8 cellular contexts compared by ENCODE assay signal in genomic region chr3:179451335-179452165, GRCh38. TPM values are rescaled to one million over a fixed set of nuclear protein-coding genes. Genes with fewer than 3 reads are reported as not detected.
DNase-seq lines count a peak whose midpoint lies in the region; ATAC-seq and TF ChIP-seq lines count a peak whose summit lies in the region.

TSS of gene GNB4 (minus strand) at chr3:179451470. CDS start at chr3:179426200, 25,270 bp downstream.

- TF ChIP-seq CTCF in right lobe of liver (IDR thresholded peaks at IDR 0.05) = no peak

- TF ChIP-seq POLR2A in GM19193 (IDR thresholded peaks at IDR 0.05; ENCODE audit: extremely low read depth, insufficient read depth, insufficient read length) (peak; percentile 26), right lobe of liver (IDR thresholded peaks at IDR 0.05) (peak; percentile 62)

- peak; percentile 80 for ATAC-seq in HG03354 (IDR thresholded peaks at IDR 0.05; ENCODE audit: poor library complexity, severe bottlenecking, unreplicated experiment)
- ATAC-seq in activated CD4-positive, alpha-beta T cell treated with anti-CD3 and anti-CD28 coated beads for 36 hours = peak; percentile 84
- peak; percentile 85 to 92 (median 88) for ATAC-seq in right lobe of liver

- H3K4me1 Mint-ChIP-seq in activated CD4-positive, alpha-beta T cell treated with anti-CD3 and anti-CD28 coated beads for 36 hours = peaks cover 19% of the 10 kb centered on the region

- 3% methylated on average over 18 of the region's 75 CpGs for WGBS in right lobe of liver (ENCODE audit: insufficient coverage, low coverage, low lambda C conversion rate, missing lambda C conversion rate)

- POLR2A ChIA-PET in activated CD4-positive, alpha-beta T cell treated with anti-CD3 and anti-CD28 coated beads for 36 hours (lab: Charles Lee) = interaction anchor here (0.6 kb wide), 1 partner anchor 1144 kb away, joined by 5 read pairs; no protein-coding TSS in a partner anchor

- peaks cover 63% of the 10 kb centered on the region for H3K27me3 Mint-ChIP-seq in activated CD4-positive, alpha-beta T cell treated with anti-CD3 and anti-CD28 coated beads for 36 hours

- peaks cover 0 to 3% (median 0%) of the 10 kb centered on the region in 4 donors for H3K4me1 ChIP-seq in right lobe of liver

- CTCF ChIA-PET in activated CD4-positive, alpha-beta T cell treated with anti-CD3 and anti-CD28 coated beads for 36 hours (lab: Charles Lee) = no interaction called here

- H3K27ac Mint-ChIP-seq in activated CD4-positive, alpha-beta T cell treated with anti-CD3 and anti-CD28 coated beads for 36 hours = peak within 1 kb of the TSS; percentile 55

- peak within 1 kb of the TSS; percentile 70 to 94 (median 79) for H3K27ac ChIP-seq in right lobe of liver

- peak within 1 kb of the TSS; percentile 43 to 57 (median 44) for H3K4me3 ChIP-seq in right lobe of liver

- DNase-seq in C1 segment of cervical spinal cord (lab: John Stamatoyannopoulos, UW) (peak in 12 of 14 donors; percentile 19 to 87 (median 74)), NCI-H446 treated with DMSO at 0.1 percent for 48 hours (lab: John Stamatoyannopoulos, UW) (peak; percentile 67), ecto neural progenitor cell (ENCODE audit: low spot score) (peak; percentile 86), right lobe of liver (peak; percentile 74 to 84 (median 84))
- DNase-seq in activated CD4-positive, alpha-beta T cell treated with anti-CD3 and anti-CD28 coated beads for 36 hours = peak; percentile 66
- peak; percentile 2 to 36 for DNase-seq in stimulated activated CD4-positive, alpha-beta T cell treated with anti-CD3 and anti-CD28 coated beads, Interleukin-4, amount 100 ng/mL, for 4 hours

- no peaks in the 10 kb centered on the region for H3K27me3 ChIP-seq in right lobe of liver

- no peaks in the 10 kb centered on the region for H3K36me3 ChIP-seq in right lobe of liver

- no peaks in the 10 kb centered on the region for H3K9me3 ChIP-seq in right lobe of liver

- peaks cover 2% of the 10 kb centered on the region for H3K36me3 Mint-ChIP-seq in activated CD4-positive, alpha-beta T cell treated with anti-CD3 and anti-CD28 coated beads for 36 hours (ENCODE audit: low read depth)

- intact Hi-C loops in activated CD4-positive, alpha-beta T cell treated with anti-CD3 and anti-CD28 coated beads for 36 hours (cut with DNase I, micrococcal nuclease) = loop anchor here in 1 of 2 experiments (1.0 to 5.0 kb wide), 3 partner anchors 104 to 304 kb away; partner anchors contain the start of genes MFN1, PIK3CA and USP13
- intact Hi-C loops in right lobe of liver (cut with DNase I) = no loop called here

- no peaks in the 10 kb centered on the region for H3K9me3 Mint-ChIP-seq in activated CD4-positive, alpha-beta T cell treated with anti-CD3 and anti-CD28 coated beads for 36 hours (ENCODE audit: low read depth)

- peak within 1 kb of the TSS; percentile 67 for H3K4me3 Mint-ChIP-seq in activated CD4-positive, alpha-beta T cell treated with anti-CD3 and anti-CD28 coated beads for 36 hours

RNA-seq across cellular contexts. Expression of gene GNB4, which starts in this region (rescaled TPM):
- under 1 TPM; 0.75 to 0.88 TPM for total RNA-seq in activated CD4-positive, alpha-beta T cell treated with anti-CD3 and anti-CD28 coated beads for 36 hours
- total RNA-seq in right lobe of liver = 1 to 10 TPM; 2.9 to 9.5 (median 5.2) TPM

Comparison
In these comparisons a context has a peak if more than half of its experiments do, and no peak if none do; other contexts are left out.
1. Peak in every context shown above with its lines: DNase-seq, ATAC-seq, H3K4me3 ChIP-seq and H3K27ac ChIP-seq.
2. Peak in DNase-seq and ATAC-seq in activated CD4-positive, alpha-beta T cell treated with anti-CD3 and anti-CD28 coated beads for 36 hours; RNA of the gene not detected or under 1 TPM.
3. DNase-seq: peak in every context shown above with its lines; median percentile 86 in ecto neural progenitor cell; 84 in right lobe of liver; 74 in C1 segment of cervical spinal cord; 67 in NCI-H446 treated with DMSO at 0.1 percent for 48 hours; 66 in activated CD4-positive, alpha-beta T cell treated with anti-CD3 and anti-CD28 coated beads for 36 hours; 19 in stimulated activated CD4-positive, alpha-beta T cell treated with anti-CD3 and anti-CD28 coated beads, Interleukin-4, amount 100 ng/mL, for 4 hours.